8 cellular contexts compared by ENCODE assay signal in the genomic region with DNA sequence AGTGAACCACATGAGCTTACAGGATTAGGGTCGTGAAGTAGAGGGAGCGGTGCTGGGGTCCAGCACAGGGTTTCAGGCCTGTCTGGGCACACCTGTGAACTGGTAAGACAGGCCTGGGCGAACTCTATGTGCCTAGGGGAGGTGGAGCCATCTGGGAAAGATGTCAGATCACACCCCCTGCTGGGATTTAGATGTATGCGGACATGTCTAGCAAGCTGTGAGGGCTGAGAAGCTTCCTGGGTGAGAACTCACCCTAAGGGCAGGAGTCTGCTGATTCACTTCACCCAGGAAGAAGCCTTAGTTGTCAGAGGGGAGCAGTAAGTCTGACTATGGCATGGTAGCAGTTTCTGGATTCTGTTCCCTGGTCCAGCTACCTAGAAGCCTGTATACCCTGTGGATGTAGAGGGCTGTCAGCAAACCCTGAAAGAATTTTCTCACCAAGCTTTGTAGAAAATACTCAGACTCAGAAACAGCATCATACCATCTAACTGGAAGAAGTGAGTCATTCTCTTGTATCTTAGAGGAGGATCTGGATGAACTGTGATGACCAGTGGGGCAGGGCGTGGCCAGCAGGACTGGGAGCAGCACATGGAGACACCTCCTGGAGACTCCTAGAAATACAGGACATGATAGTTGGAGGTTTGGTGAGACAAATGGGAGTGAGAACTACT. TPM values are rescaled to one million over a fixed set of nuclear protein-coding genes. Genes with fewer than 3 reads are reported as not detected.
DNase-seq lines count a peak whose midpoint lies in the region; ATAC-seq and TF ChIP-seq lines count a peak whose summit lies in the region.

No MANE protein-coding gene starts in this region.

- H3K27ac ChIP-seq in HL-60 (replicated peaks) (peak overlapping the region; percentile 8), colonic mucosa (no peak overlapping the region), transverse colon (peak overlapping the region; percentile 34 to 63 (median 47))

- H3K27me3 ChIP-seq in HL-60 (ENCODE audit: insufficient read depth, poor library complexity, severe bottlenecking) (no peaks in the 10 kb centered on the region), colonic mucosa (no peaks in the 10 kb centered on the region), transverse colon (no peaks in the 10 kb centered on the region)

- intact Hi-C loops in Calu3 (cut with micrococcal nuclease; ENCODE audit: unreplicated experiment) (loop anchor here (1.0 to 10.0 kb wide), 3 partner anchors 265 to 829 kb away; no protein-coding TSS in a partner anchor), colonic mucosa (cut with DNase I) (no loop called here), transverse colon (cut with DNase I; ENCODE audit: low total_unique reads) (loop anchor here (10.0 kb wide), 1 partner anchor 139 kb away; a partner anchor contains a TSS)

- CTCF ChIA-PET in Calu3 (lab: Charles Lee): interaction anchor here (0.8 to 1.0 kb wide), 3 partner anchors 9 to 149 kb away, joined by 3 to 6 read pairs (median 4); a partner anchor contains a TSS

- H3K4me1 ChIP-seq in colonic mucosa (no peaks in the 10 kb centered on the region), transverse colon (peaks cover 0 to 12% (median 2%) of the 10 kb centered on the region in 4 donors)

- TF ChIP-seq EP300 in transverse colon (IDR thresholded peaks at IDR 0.05; ENCODE audit: low read depth): no peak

- no peak for ATAC-seq in GM21528 (IDR thresholded peaks at IDR 0.05; ENCODE audit: low FRiP score, unreplicated experiment)

- no peaks in the 10 kb centered on the region for H3K9me3 Mint-ChIP-seq in Calu3 (ENCODE audit: low read depth, unreplicated experiment)

- in situ Hi-C loops in transverse colon (cut with MboI; ENCODE audit: low pct_ligation_motif_present in 1 of 4, low pct_unique_long_range_greater_than_20kb in 1 of 4, low sequenced_read_pairs in 3 of 4): loop anchor here (10.0 to 25.0 kb wide), 4 partner anchors 257 to 832 kb away; a partner anchor contains a TSS

- BruUV-seq in Calu3 (replicated peaks; lab: Mats Ljungman, UMichigan): no TSS peak

- peak overlapping the region; percentile 81 for H3K27ac Mint-ChIP-seq in Calu3 (ENCODE audit: unreplicated experiment)

- no peak overlapping the region for H3K4me3 Mint-ChIP-seq in Calu3 (ENCODE audit: low read depth, unreplicated experiment)

- WGBS in transverse colon (ENCODE audit: low coverage in 1 of 2), 2 donors: 72% methylated on average over 5 of the region's 5 CpGs; no CpG with 5 or more reads in 1 of the 2 donors

- H3K36me3 ChIP-seq in colonic mucosa (no peaks in the 10 kb centered on the region), transverse colon (no peaks in the 10 kb centered on the region)

- H3K4me3 ChIP-seq in HL-60 (replicated peaks; ENCODE audit: insufficient read depth, low read length) (no peak overlapping the region), colonic mucosa (no peak overlapping the region), transverse colon (no peak overlapping the region)

- no peaks in the 10 kb centered on the region for H3K9me3 ChIP-seq in colonic mucosa
- H3K9me3 ChIP-seq in transverse colon: no peaks in the 10 kb centered on the region

- H3K4me1 Mint-ChIP-seq in Calu3 (ENCODE audit: low read depth, unreplicated experiment): peaks cover 19% of the 10 kb centered on the region

- DNase-seq in Calu3: peak; percentile 76
- peak; percentile 67 to 78 for DNase-seq in HL-60 (ENCODE audit: low read depth in 1 of 2, low spot score in 1 of 2)
- peak; percentile 86 for DNase-seq in OCI-M1 (lab: John Stamatoyannopoulos, UW)
- DNase-seq in colonic mucosa: peak; percentile 65
- peak; percentile 61 to 95 for DNase-seq in lung microvascular endothelial cell (ENCODE audit: low read depth in 2 of 2)
- DNase-seq in transverse colon: peak; percentile 77
- DNase-seq in NCI-H2029 treated with DMSO at 0.1 percent for 48 hours (lab: John Stamatoyannopoulos, UW): no peak

- TF ChIP-seq CTCF in Calu3 (IDR thresholded peaks at IDR 0.05; ENCODE audit: unreplicated experiment): no peak
- TF ChIP-seq CTCF in HL-60 (IDR thresholded peaks at IDR 0.05; ENCODE audit: insufficient read depth, low read length): peak; percentile 9
- peak; percentile 23 for TF ChIP-seq CTCF in colonic mucosa (IDR thresholded peaks at IDR 0.05)
- TF ChIP-seq CTCF in transverse colon (IDR thresholded peaks at IDR 0.05): peak; percentile 21 to 51 (median 34)

- H3K9ac ChIP-seq in colonic mucosa (ENCODE audit: low read depth in 2 of 2, low read length in 2 of 2): no peak overlapping the region

- peaks cover 8% of the 10 kb centered on the region for H3K36me3 Mint-ChIP-seq in Calu3 (ENCODE audit: insufficient read depth, unreplicated experiment)

- TF ChIP-seq POLR2A in transverse colon (IDR thresholded peaks at IDR 0.05): no peak

- H3K27me3 Mint-ChIP-seq in Calu3 (ENCODE audit: unreplicated experiment): no peaks in the 10 kb centered on the region

RNA-seq across cellular contexts. Expression of a gene that starts 11.2 kb away (rescaled TPM):
- total RNA-seq in Calu3 (2022) (39.5 and 41.2 TPM in 2 replicates), colonic mucosa (10 to 100 TPM; 33.0 to 54.2 TPM), lung microvascular endothelial cell (62.8 and 71.6 TPM in 2 replicates), transverse colon (10 to 100 TPM; 10.8 to 51.8 (median 26.0) TPM)
